ENCODE assay signal across 18 cellular contexts in genomic region chr16:21336231-21336630, GRCh38. TPM values are rescaled to one million over a fixed set of nuclear protein-coding genes. Genes with fewer than 3 reads are reported as not detected.
DNase-seq lines count a peak whose midpoint lies in the region; ATAC-seq and TF ChIP-seq lines count a peak whose summit lies in the region.
"Had no signal": no experiment of that assay in that cellular context is flagged by ENCODE, and none has a peak within 500 bp of the region (broad histone marks: within the 10 kb centered on the region; RNA-seq: fewer than 3 reads in every experiment).

No MANE protein-coding gene starts in this region.

- H2AFZ ChIP-seq in mesenchymal stem cell (ENCODE audit: low read depth, low read length), result no peak overlapping the region

- WGBS in mesenchymal stem cell, result no CpG with 5 or more reads among the region's 2 CpGs

- no peak overlapping the region for H3K4ac ChIP-seq in mesenchymal stem cell (ENCODE audit: low read depth in 1 of 2, low read length in 2 of 2)

- no peak overlapping the region for H3K27ac ChIP-seq in mesenchymal stem cell (ENCODE audit: low read length, poor library complexity, severe bottlenecking)
- no peak overlapping the region for H3K27ac ChIP-seq in CD4-positive, alpha-beta T cell (ENCODE audit: low read depth, low read length)
- H3K27ac ChIP-seq in brain microvascular endothelial cell, result no peak overlapping the region
- H3K27ac ChIP-seq: SJCRH30 had no signal

- H3K4me3 Mint-ChIP-seq in HFFc6, result no peak overlapping the region
- no peak overlapping the region for H3K4me3 Mint-ChIP-seq in CD4-positive, alpha-beta T cell

- H3K36me3 ChIP-seq in mesenchymal stem cell (ENCODE audit: control insufficient read depth in 1 of 2, insufficient read depth in 2 of 2, low read depth in 1 of 2, low read length in 2 of 2), result peaks cover 0 to 12% of the 10 kb centered on the region in 2 experiments
- no peaks in the 10 kb centered on the region for H3K36me3 ChIP-seq in brain microvascular endothelial cell (replicated peaks)
- H3K36me3 ChIP-seq: SJCRH30 had no signal

- H3K4me1 ChIP-seq in mesenchymal stem cell (ENCODE audit: control insufficient read depth, insufficient read depth, low read depth, low read length), result no peaks in the 10 kb centered on the region
- H3K4me1 ChIP-seq: SJCRH30 had no signal

- H4K91ac ChIP-seq in mesenchymal stem cell (ENCODE audit: low read length), result no peak overlapping the region

- POLR2A ChIA-PET in CD4-positive, alpha-beta T cell (lab: Charles Lee), result no interaction called here

- H3K23ac ChIP-seq in mesenchymal stem cell (ENCODE audit: low read length in 2 of 2), result no peak overlapping the region

- in situ Hi-C loops in brain microvascular endothelial cell (cut with HindIII; ENCODE audit: low pct_ligation_motif_present, low sequenced_read_pairs), result no loop called here

- H3K9ac ChIP-seq in mesenchymal stem cell (ENCODE audit: low read length), result peak overlapping the region; percentile 67

- no peak overlapping the region for H2BK15ac ChIP-seq in mesenchymal stem cell (ENCODE audit: low read depth, poor library complexity, severe bottlenecking)

- no peak overlapping the region for H2AK5ac ChIP-seq in mesenchymal stem cell (ENCODE audit: low read length, severe bottlenecking)

- H3K4me3 ChIP-seq in epithelial cell of esophagus (ENCODE audit: low read length) (no peak overlapping the region), mesenchymal stem cell (ENCODE audit: insufficient read depth in 1 of 2, low read depth in 1 of 2, low read length in 2 of 2) (peak overlapping the region in 1 of 2 experiments; percentile 6), brain microvascular endothelial cell (ENCODE audit: low read depth, low read length) (no peak overlapping the region)
- H3K4me3 ChIP-seq: SJCRH30 had no signal

- H3K9me3 ChIP-seq in mesenchymal stem cell (ENCODE audit: control insufficient read depth, low read length), result no peaks in the 10 kb centered on the region
- H3K9me3 ChIP-seq in CD4-positive, alpha-beta T cell (ENCODE audit: control insufficient read depth, low read length), result no peaks in the 10 kb centered on the region
- H3K9me3 ChIP-seq: SJCRH30 had no signal

- H3K27me3 Mint-ChIP-seq in HFFc6 (ENCODE audit: insufficient read depth), result peaks cover 2% of the 10 kb centered on the region; the same call in 1 of the 2 replicates
- peaks cover 17% of the 10 kb centered on the region for H3K27me3 Mint-ChIP-seq in CD4-positive, alpha-beta T cell

- peaks cover 31% of the 10 kb centered on the region for H3K4me1 Mint-ChIP-seq in HFFc6 (ENCODE audit: low read depth)
- H3K4me1 Mint-ChIP-seq in CD4-positive, alpha-beta T cell (ENCODE audit: low read depth), result no peaks in the 10 kb centered on the region

- no peaks in the 10 kb centered on the region for H3K9me3 Mint-ChIP-seq in HFFc6
- H3K9me3 Mint-ChIP-seq in CD4-positive, alpha-beta T cell, result no peaks in the 10 kb centered on the region

- H3K27ac Mint-ChIP-seq in HFFc6, result no peak overlapping the region
- no peak overlapping the region for H3K27ac Mint-ChIP-seq in CD4-positive, alpha-beta T cell

- no peak overlapping the region for H2BK120ac ChIP-seq in mesenchymal stem cell (ENCODE audit: low read depth, low read length)

- CTCF ChIA-PET in CD4-positive, alpha-beta T cell (lab: Charles Lee), result no interaction called here

- peak; percentile 23 for DNase-seq in AG08396 (ENCODE audit: low spot score)
- DNase-seq in HFFc6, result peak; percentile 3
- peak; percentile 49 for DNase-seq in epithelial cell of esophagus (ENCODE audit: low read depth)
- no peak for DNase-seq in mesenchymal stem cell
- DNase-seq in CD4-positive, alpha-beta T cell, result no peak
- DNase-seq in brain microvascular endothelial cell, result no peak
- DNase-seq: C1 segment of cervical spinal cord, DMS 273 treated with DMSO at 0.1 percent for 48 hours, NCI-H1417 treated with DMSO at 0.1 percent for 48 hours, NCI-H1930, NCI-H2171 treated with DMSO at 0.1 percent for 48 hours, NCI-H446 treated with DMSO at 0.1 percent for 48 hours, NCI-H748 treated with DMSO at 0.1 percent for 48 hours, OCI-M1, RPMI8226, SJCRH30 had no signal

- H3K14ac ChIP-seq in mesenchymal stem cell (ENCODE audit: low read length in 2 of 2), result no peak overlapping the region

- H3K79me1 ChIP-seq in mesenchymal stem cell (replicated peaks; ENCODE audit: low read length, poor library complexity, severe bottlenecking), result no peaks in the 10 kb centered on the region

- H3K36me3 Mint-ChIP-seq in HFFc6 (ENCODE audit: low read depth), result peaks cover 13% of the 10 kb centered on the region
- no peaks in the 10 kb centered on the region for H3K36me3 Mint-ChIP-seq in CD4-positive, alpha-beta T cell (ENCODE audit: low read depth)

- H3K4me2 ChIP-seq in mesenchymal stem cell (ENCODE audit: low read length, poor library complexity, severe bottlenecking), result no peak overlapping the region

- intact Hi-C loops in CD4-positive, alpha-beta T cell (cut with DNase I, micrococcal nuclease), result no loop called here

- H2BK12ac ChIP-seq in mesenchymal stem cell (ENCODE audit: low read length in 2 of 2), result no peak overlapping the region

- H4K8ac ChIP-seq in mesenchymal stem cell (ENCODE audit: low read length), result no peak overlapping the region

- H2BK5ac ChIP-seq in mesenchymal stem cell (ENCODE audit: low read depth, low read length, poor library complexity, severe bottlenecking), result no peak overlapping the region

- ATAC-seq in GM21529 (IDR thresholded peaks at IDR 0.05; ENCODE audit: unreplicated experiment), result no peak
- no peak for ATAC-seq in CD4-positive, alpha-beta T cell (ENCODE audit: poor library complexity)

- H3K18ac ChIP-seq in mesenchymal stem cell (ENCODE audit: low read depth in 1 of 2, low read length in 2 of 2), result no peak overlapping the region

- TF ChIP-seq CTCF in HFFc6 (IDR thresholded peaks at IDR 0.05), result no peak
- TF ChIP-seq CTCF in epithelial cell of esophagus (IDR thresholded peaks at IDR 0.05; ENCODE audit: insufficient read depth, low read depth, low read length, missing control alignments), result no peak
- no peak for TF ChIP-seq CTCF in CD4-positive, alpha-beta T cell (IDR thresholded peaks at IDR 0.05)
- no peak for TF ChIP-seq CTCF in brain microvascular endothelial cell (IDR thresholded peaks at IDR 0.05; ENCODE audit: low read depth, low read length, missing control alignments)

- no peaks in the 10 kb centered on the region for H3K27me3 ChIP-seq in mesenchymal stem cell (ENCODE audit: control insufficient read depth in 1 of 2, insufficient read depth in 1 of 2, low read length in 2 of 2)
- no peaks in the 10 kb centered on the region for H3K27me3 ChIP-seq in CD4-positive, alpha-beta T cell (ENCODE audit: control insufficient read depth, insufficient read depth, low read length)
- H3K27me3 ChIP-seq in brain microvascular endothelial cell (replicated peaks), result no peaks in the 10 kb centered on the region
- H3K27me3 ChIP-seq: SJCRH30 had no signal

RNA-seq across cellular contexts. Expression of gene CRYM, which starts 58.1 kb away (rescaled TPM):
- total RNA-seq in HFFc6 (2021; fragmentation: NEBNext Ultra II Directional; extraction: Animal tissue kit (Norgen Biotek cat#: 25700)), result not detected
- polyA plus RNA-seq in mesenchymal stem cell (2013, experiment 1 of 2), result not detected
- polyA plus RNA-seq in mesenchymal stem cell (2013, experiment 2 of 2), result 0.07 TPM
- not detected for total RNA-seq in CD4-positive, alpha-beta T cell
- total RNA-seq: HT1080, SJCRH30 had no signal

Comparison
In these comparisons a context has a peak if more than half of its experiments do, and no peak if none do; other contexts are left out.
1. DNase-seq: peak in AG08396 (single experiment), HFFc6 (single experiment) and epithelial cell of esophagus (single experiment); none in mesenchymal stem cell (single experiment), CD4-positive, alpha-beta T cell (0 of 10) and brain microvascular endothelial cell (single experiment).